Comparison of ENCODE assay signal across 8 cellular contexts in genomic region chr4:18075823-18076433, GRCh38. TPM values are rescaled to one million over a fixed set of nuclear protein-coding genes. Genes with fewer than 3 reads are reported as not detected.
A peak's percentile ranks its signal among the peaks of the same experiment; 100 is the strongest.
DNase-seq lines count a peak whose midpoint lies in the region; ATAC-seq, FAIRE-seq and TF ChIP-seq lines count a peak whose summit lies in the region.

No MANE protein-coding gene starts in this region.

- peak; percentile 85 for FAIRE-seq in K562 (lab: Jason Lieb, UNC)

- peak; percentile 43 for DNase-seq in ELR (ENCODE audit: low read depth)
- peak; percentile 85 for DNase-seq in OCI-M1 (lab: John Stamatoyannopoulos, UW)
- DNase-seq in K562 (ENCODE audit: extremely low read depth in 1 of 4, low spot score in 3 of 4): peak; percentile 43 to 74 (median 52)
- DNase-seq in natural killer cell: no peak
- no peak for DNase-seq in cerebellar nuclear complex (lab: John Stamatoyannopoulos, UW)
- no peak for DNase-seq in C1 segment of cervical spinal cord (lab: John Stamatoyannopoulos, UW)

- peak overlapping the region; percentile 86 for H2AFZ ChIP-seq in K562 (ENCODE audit: low read depth, low read length)

- peak; percentile 98 for ATAC-seq in K562
- ATAC-seq in natural killer cell: peak in 2 of 3 donors; percentile 57 to 66
- ATAC-seq in HG03139 (IDR thresholded peaks at IDR 0.05; ENCODE audit: unreplicated experiment): no peak

- H3K36me3 ChIP-seq in HEK293 (ENCODE audit: control insufficient read depth in 2 of 2, insufficient read depth in 1 of 2, low read length in 2 of 2): no peaks in the 10 kb centered on the region
- no peaks in the 10 kb centered on the region for H3K36me3 ChIP-seq in K562 (ENCODE audit: control insufficient read depth, insufficient read depth, low read length)

- intact Hi-C loops in K562 (cut with micrococcal nuclease): no loop called here
- intact Hi-C loops in natural killer cell (cut with micrococcal nuclease): no loop called here

- in situ Hi-C loops in K562 (cut with MboI): no loop called here

- H3K9me3 Mint-ChIP-seq in natural killer cell: peaks cover 4 to 5% of the 10 kb centered on the region in 2 donors

- H3K4me1 ChIP-seq in HEK293 (ENCODE audit: control insufficient read depth, insufficient read depth, low read length) (no peaks in the 10 kb centered on the region), K562 (replicated peaks in 1 of 2; ENCODE audit: control insufficient read depth in 2 of 2, insufficient read depth in 2 of 2, low read length in 2 of 2) (no peaks in the 10 kb centered on the region)

- no peaks in the 10 kb centered on the region for H3K36me3 Mint-ChIP-seq in natural killer cell

- TF ChIP-seq CTCF in HEK293 (tag by site-specific recombination; IDR thresholded peaks at IDR 0.05) (no peak), K562 (IDR thresholded peaks at IDR 0.05 in 2 of 3, conservative IDR thresholded peaks at IDR 0.05 in 1 of 3; ENCODE audit: insufficient read depth in 2 of 3, low read depth in 1 of 3, low read length in 3 of 3) (peak; percentile 70 to 83 (median 74)), natural killer cell (IDR thresholded peaks at IDR 0.05) (no peak)

- H3K27me3 ChIP-seq in K562 (ENCODE audit: control insufficient read depth in 2 of 2, insufficient read depth in 2 of 2, low read length in 2 of 2): no peaks in the 10 kb centered on the region

- no peak overlapping the region for H3K9ac ChIP-seq in K562 (ENCODE audit: insufficient read depth in 1 of 2, low read depth in 2 of 2, low read length in 2 of 2)

- CTCF ChIA-PET in HEK293 (lab: Yijun Ruan, JAX) (interaction anchor here (0.7 kb wide), 1 partner anchor 13 kb away, joined by 3 read pairs; no protein-coding TSS in a partner anchor), K562 (lab: Yijun Ruan, JAX; ENCODE audit: low intra/inter-chr PET ratio) (no interaction called here)

- H3K27ac ChIP-seq in HEK293 (ENCODE audit: extremely low read depth, low read depth, low read length): no peak overlapping the region
- H3K27ac ChIP-seq in K562 (ENCODE audit: extremely low read depth, low read depth, low read length): no peak overlapping the region

- no peak overlapping the region for H3K4me3 Mint-ChIP-seq in natural killer cell

- H3K9me1 ChIP-seq in K562 (ENCODE audit: control insufficient read depth, insufficient read depth, low read length): no peaks in the 10 kb centered on the region

- POLR2A ChIA-PET in HEK293 (lab: Yijun Ruan, JAX): no interaction called here
- POLR2A ChIA-PET in K562 (lab: Yijun Ruan, JAX): interaction anchor here (0.6 to 1.4 kb wide), 3 partner anchors 10 to 61 kb away, joined by 3 to 4 read pairs (median 3); no protein-coding TSS in a partner anchor

- H3K79me2 ChIP-seq in K562 (ENCODE audit: control insufficient read depth, insufficient read depth, low read length): no peaks in the 10 kb centered on the region

- H3K27me3 Mint-ChIP-seq in natural killer cell (ENCODE audit: low read depth in 2 of 2): peaks cover 7 to 15% of the 10 kb centered on the region in 2 donors

- BruUV-seq in K562 (replicated peaks; lab: Mats Ljungman, UMichigan): no TSS peak

- peak in 1 of 2 experiments; percentile 68; a peak in 3 of 4 replicates for TF ChIP-seq RAD21 in K562 (CRISPR knock-in tag; conservative IDR thresholded peaks at IDR 0.05 in 1 of 2, IDR thresholded peaks at IDR 0.05 in 1 of 2)

- no peaks in the 10 kb centered on the region for H4K20me1 ChIP-seq in K562 (replicated peaks; ENCODE audit: control insufficient read depth, insufficient read depth, low read length)

- TF ChIP-seq EP300 in K562 (IDR thresholded peaks at IDR 0.05; ENCODE audit: low read length): no peak

- H3K4me2 ChIP-seq in K562 (ENCODE audit: insufficient read depth, low read length): 0 out of 2 replicates have a peak overlapping the region, but pooled peaks have one; percentile 8

- no peak overlapping the region for H3K27ac Mint-ChIP-seq in natural killer cell

- no peak for TF ChIP-seq POLR2A in K562 (conservative IDR thresholded peaks at IDR 0.05)

- 16% methylated on average over 8 of the region's 8 CpGs for WGBS in K562 (ENCODE audit: insufficient coverage, low coverage, missing lambda C conversion rate)

- no peaks in the 10 kb centered on the region for H3K9me3 ChIP-seq in HEK293 (ENCODE audit: control insufficient read depth, insufficient read depth, low read depth, low read length)
- H3K9me3 ChIP-seq in K562 (replicated peaks; ENCODE audit: control insufficient read depth, insufficient read depth, low read depth, low read length): no peaks in the 10 kb centered on the region

- H3K4me3 ChIP-seq in HEK293 (ENCODE audit: low read depth, low read length) (no peak overlapping the region), K562 (no peak overlapping the region)

- peaks cover 0 to 6% of the 10 kb centered on the region in 2 donors for H3K4me1 Mint-ChIP-seq in natural killer cell

TF ChIP-seq in K562, 482 proteins besides CTCF, POLR2A, EP300 and RAD21 (continues in another document):
- TF ChIP-seq GABPA (tag; conservative IDR thresholded peaks at IDR 0.05; ENCODE audit: low read depth): peak; percentile 89
- peak; percentile 61 for TF ChIP-seq SP2 (IDR thresholded peaks at IDR 0.05; ENCODE audit: extremely low read depth, low read depth, low read length, poor library complexity, severe bottlenecking)
- TF ChIP-seq C11orf30 (IDR thresholded peaks at IDR 0.05; ENCODE audit: low read depth): peak; percentile 99
- no peak for TF ChIP-seq SMAD1 (IDR thresholded peaks at IDR 0.05; ENCODE audit: low read depth, low read length, partially characterized antibody)
- TF ChIP-seq DIDO1 (tag; IDR thresholded peaks at IDR 0.05; ENCODE audit: low read depth): peak; percentile 63
- no peak for TF ChIP-seq RHOXF2B (CRISPR knock-in tag; conservative IDR thresholded peaks at IDR 0.05)
- TF ChIP-seq CREM (IDR thresholded peaks at IDR 0.05; ENCODE audit: low read depth): peak; percentile 33
- TF ChIP-seq HCFC1 (IDR thresholded peaks at IDR 0.05; ENCODE audit: low read depth, low read length): peak; percentile 54
- TF ChIP-seq GATA2 (CRISPR knock-in tag; IDR thresholded peaks at IDR 0.05): no peak
- TF ChIP-seq ZNF316 (IDR thresholded peaks at IDR 0.05): peak; percentile 100
- peak; percentile 56 for TF ChIP-seq SMAD4 (CRISPR knock-in tag; conservative IDR thresholded peaks at IDR 0.05)
- TF ChIP-seq EGR1 (conservative IDR thresholded peaks at IDR 0.05): no peak
- peak; percentile 100 for TF ChIP-seq MAFF (IDR thresholded peaks at IDR 0.05; ENCODE audit: low read length)
- TF ChIP-seq CBX3 (IDR thresholded peaks at IDR 0.05; ENCODE audit: borderline replicate concordance in 1 of 2, low read length in 2 of 2): peak in 1 of 2 experiments; percentile 88; a peak in 2 of 3 replicates
- TF ChIP-seq ZNF431 (CRISPR knock-in tag; IDR thresholded peaks at IDR 0.05): no peak
- peak; percentile 37; the same call in 1 of the 2 replicates for TF ChIP-seq L3MBTL2 (IDR thresholded peaks at IDR 0.05)
- no peak for TF ChIP-seq GTF2E2 (tag; IDR thresholded peaks at IDR 0.05)
- TF ChIP-seq JUND (IDR thresholded peaks at IDR 0.05; ENCODE audit: borderline replicate concordance, low read depth, low read length): 0 out of 2 replicates have a peak, but pooled peaks have one; percentile 23
- TF ChIP-seq JUND (tag; IDR thresholded peaks at IDR 0.05; ENCODE audit: borderline replicate concordance, low read depth, low read length): no peak
- TF ChIP-seq, protein P1, sequence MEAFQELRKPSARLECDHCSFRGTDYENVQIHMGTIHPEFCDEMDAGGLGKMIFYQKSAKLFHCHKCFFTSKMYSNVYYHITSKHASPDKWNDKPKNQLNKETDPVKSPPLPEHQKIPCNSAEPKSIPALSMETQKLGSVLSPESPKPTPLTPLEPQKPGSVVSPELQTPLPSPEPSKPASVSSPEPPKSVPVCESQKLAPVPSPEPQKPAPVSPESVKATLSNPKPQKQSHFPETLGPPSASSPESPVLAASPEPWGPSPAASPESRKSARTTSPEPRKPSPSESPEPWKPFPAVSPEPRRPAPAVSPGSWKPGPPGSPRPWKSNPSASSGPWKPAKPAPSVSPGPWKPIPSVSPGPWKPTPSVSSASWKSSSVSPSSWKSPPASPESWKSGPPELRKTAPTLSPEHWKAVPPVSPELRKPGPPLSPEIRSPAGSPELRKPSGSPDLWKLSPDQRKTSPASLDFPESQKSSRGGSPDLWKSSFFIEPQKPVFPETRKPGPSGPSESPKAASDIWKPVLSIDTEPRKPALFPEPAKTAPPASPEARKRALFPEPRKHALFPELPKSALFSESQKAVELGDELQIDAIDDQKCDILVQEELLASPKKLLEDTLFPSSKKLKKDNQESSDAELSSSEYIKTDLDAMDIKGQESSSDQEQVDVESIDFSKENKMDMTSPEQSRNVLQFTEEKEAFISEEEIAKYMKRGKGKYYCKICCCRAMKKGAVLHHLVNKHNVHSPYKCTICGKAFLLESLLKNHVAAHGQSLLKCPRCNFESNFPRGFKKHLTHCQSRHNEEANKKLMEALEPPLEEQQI (IDR thresholded peaks at IDR 0.05): peak; percentile 64; the same call in 1 of the 2 replicates
- peak; percentile 100 for TF ChIP-seq MAFK (IDR thresholded peaks at IDR 0.05; ENCODE audit: low read length)
- TF ChIP-seq CCNT2 (IDR thresholded peaks at IDR 0.05; ENCODE audit: borderline replicate concordance, extremely low read depth, insufficient read length, low read depth, low read length): no peak
- peak; percentile 51 for TF ChIP-seq CXXC5 (CRISPR knock-in tag; IDR thresholded peaks at IDR 0.05)

RNA-seq across cellular contexts. Expression of gene LCORL, which starts 54.4 kb away (rescaled TPM):
- 18.2 and 43.1 TPM in 2 replicates for total RNA-seq in K562 (2011; cell fraction: chromatin; rRNA removed; ENCODE audit: low replicate concordance)
- 4.5 and 5.5 TPM in 2 replicates for total RNA-seq in K562 (2011; cell fraction: nucleolus; rRNA removed)
- 10.4 and 18.3 TPM in 2 replicates for total RNA-seq in K562 (2011; cell fraction: nucleoplasm; rRNA removed)
- total RNA-seq in K562 (2014; rRNA removed) (7.9 and 18.2 TPM in 2 replicates), K562 (2014; rRNA removed; fragmentation: Illumina TruSeq; extraction: Trizol) (17.9 and 20.9 TPM in 2 replicates), K562 (2015; rRNA removed; fragmentation: Illumina TruSeq; extraction: Trizol) (17.0 and 17.9 TPM in 2 replicates), K562 (2021) (20.3 and 24.5 TPM in 2 replicates), natural killer cell (10 to 100 TPM; 19.9 to 28.4 (median 26.4) TPM)
- polyA plus RNA-seq in K562 (2011; rRNA removed) (16.8 and 17.4 TPM in 2 replicates), K562 (2014; fragmentation: Illumina TruSeq; extraction: Trizol) (9.2 and 11.1 TPM in 2 replicates), K562 (2014; fragmentation: Nextera tagmentation; extraction: Ambion mirVana) (1 to 10 TPM; 3.1 to 4.3 TPM), K562 (2014; rRNA removed) (7.5 and 7.7 TPM in 2 replicates)
- 2.1 and 3.5 TPM in 2 replicates for polyA plus RNA-seq in K562 (2011; cell fraction: cytosol; rRNA removed)
- polyA plus RNA-seq in K562 (2011; cell fraction: nucleus; rRNA removed): 8.4 and 13.0 TPM in 2 replicates
- polyA plus RNA-seq in K562 (2012): 8.6 and 11.3 TPM in 2 replicates
- 24.2 and 32.0 TPM in 2 replicates for polyA minus RNA-seq in K562 (2011; rRNA and poly(A)+ RNA removed)
- 5.1 and 8.8 TPM in 2 replicates for polyA minus RNA-seq in K562 (2011; cell fraction: cytosol; rRNA and poly(A)+ RNA removed)
- polyA minus RNA-seq in K562 (2011; cell fraction: nucleus; rRNA and poly(A)+ RNA removed): 22.3 and 51.0 TPM in 2 replicates

Comparison
In these comparisons a context has a peak if more than half of its experiments do, and no peak if none do; other contexts are left out.
1. DNase-seq: peak in ELR (single experiment), OCI-M1 (single experiment) and K562 (4 of 4); none in natural killer cell (single experiment), cerebellar nuclear complex (0 of 2) and C1 segment of cervical spinal cord (0 of 14).
2. CTCF ChIP-seq: peak in K562 (3 of 3); none in HEK293 (single experiment) and natural killer cell (single experiment).